8 cellular contexts compared by ENCODE assay signal in genomic region chr1:70411360-70411844, GRCh38. TPM values are rescaled to one million over a fixed set of nuclear protein-coding genes. Genes with fewer than 3 reads are reported as not detected.
DNase-seq lines count a peak whose midpoint lies in the region; TF ChIP-seq lines count a peak whose summit lies in the region.

No MANE protein-coding gene starts in this region.

- peak overlapping the region; percentile 93 to 99 (median 98) for H3K27ac Mint-ChIP-seq in IgD-negative memory B cell

- TF ChIP-seq POLR2A in lower leg skin (IDR thresholded peaks at IDR 0.05), result no peak

- peaks cover 0 to 7% (median 0%) of the 10 kb centered on the region in 3 donors for H3K36me3 ChIP-seq in tibial artery

- no peaks in the 10 kb centered on the region for H3K9me3 Mint-ChIP-seq in IgD-negative memory B cell

- WGBS in lower leg skin, 2 donors, result 1% methylated on average over 17 of the region's 17 CpGs

- no peak for TF ChIP-seq CTCF in cardiac fibroblast (IDR thresholded peaks at IDR 0.05; ENCODE audit: low read depth, low read length)
- TF ChIP-seq CTCF in lower leg skin (IDR thresholded peaks at IDR 0.05), result no peak
- TF ChIP-seq CTCF in tibial artery (IDR thresholded peaks at IDR 0.05), result no peak

- peaks cover 17 to 25% (median 18%) of the 10 kb centered on the region in 3 donors for H3K4me1 Mint-ChIP-seq in IgD-negative memory B cell

- H3K36me3 Mint-ChIP-seq in IgD-negative memory B cell, result no peaks in the 10 kb centered on the region

- peak overlapping the region; percentile 94 to 99 (median 98) for H3K4me3 Mint-ChIP-seq in IgD-negative memory B cell

- H3K4me3 ChIP-seq in cardiac fibroblast (replicated peaks in 1 of 2; ENCODE audit: low read depth in 2 of 2, low read length in 2 of 2) (peak overlapping the region; percentile 72 to 92), lower leg skin (ENCODE audit: low read depth, poor library complexity, severe bottlenecking) (peak overlapping the region; percentile 86), tibial artery (peak overlapping the region; percentile 66 to 75)

- no peaks in the 10 kb centered on the region for H3K27me3 Mint-ChIP-seq in IgD-negative memory B cell

- intact Hi-C loops in lower leg skin (cut with DNase I; ENCODE audit: low total_unique reads), result no loop called here
- intact Hi-C loops in tibial artery (cut with DNase I; ENCODE audit: low total_unique reads), result loop anchor here (1.0 to 10.0 kb wide), 2 partner anchors 57 to 187 kb away; partner anchors contain the start of genes ANKRD13C and SRSF11

- peak overlapping the region; percentile 91 to 97 for H3K27ac ChIP-seq in tibial artery

- no peaks in the 10 kb centered on the region for H3K9me3 ChIP-seq in tibial artery

- peak; percentile 40 for DNase-seq in NCI-H510A treated with DMSO at 0.1 percent for 48 hours (lab: John Stamatoyannopoulos, UW)
- DNase-seq in NCI-H510A (lab: John Stamatoyannopoulos, UW), result no peak
- DNase-seq in cardiac fibroblast (ENCODE audit: low read depth in 2 of 2), result peak in 1 of 2 donors; percentile 60
- DNase-seq in lower leg skin (ENCODE audit: low spot score in 2 of 2), result peak in 1 of 2 donors; percentile 25
- DNase-seq in tibial artery, result no peak
- no peak for DNase-seq in NCI-H345 treated with DMSO at 0.1 percent for 48 hours (lab: John Stamatoyannopoulos, UW; ENCODE audit: unreplicated experiment)
- no peak for DNase-seq in stimulated activated CD4-positive, alpha-beta T cell treated with anti-CD3 and anti-CD28 coated beads, Interleukin-4, amount 100 ng/mL, for 24 hours

- H3K4me1 ChIP-seq in tibial artery, result peaks cover 0 to 22% (median 12%) of the 10 kb centered on the region in 4 donors

- no peaks in the 10 kb centered on the region for H3K27me3 ChIP-seq in tibial artery

RNA-seq across cellular contexts. Expression of gene CTH, which starts 0.3 kb away (rescaled TPM):
- 1.7 TPM for polyA plus RNA-seq in IgD-negative memory B cell
- total RNA-seq in lower leg skin, result 1 to 10 TPM in 3 of 4 donors, under 1 TPM in 1; 0.88 to 2.8 (median 2.2) TPM

RNA-seq across cellular contexts. Expression of gene ANKRD13C, which starts 56.9 kb away (rescaled TPM):
- polyA plus RNA-seq in IgD-negative memory B cell, result 19.7 TPM
- total RNA-seq in lower leg skin, result 10 to 100 TPM; 30.6 to 35.0 (median 31.5) TPM
